11 cellular contexts compared by ENCODE assay signal in genomic region chr22:36546932-36547331, GRCh38. TPM values are rescaled to one million over a fixed set of nuclear protein-coding genes. Genes with fewer than 3 reads are reported as not detected.
DNase-seq lines count a peak whose midpoint lies in the region; ATAC-seq, FAIRE-seq and TF ChIP-seq lines count a peak whose summit lies in the region.
"Had no signal": no experiment of that assay in that cellular context is flagged by ENCODE, and none has a peak within 500 bp of the region (broad histone marks: within the 10 kb centered on the region; RNA-seq: fewer than 3 reads in every experiment).

No MANE protein-coding gene starts in this region.

- no peak overlapping the region for H3K4me3 ChIP-seq in fibroblast of the aortic adventitia (ENCODE audit: low read depth, low read length)

- DNase-seq in stimulated activated CD4-positive, alpha-beta T cell treated with anti-CD3 and anti-CD28 coated beads, Interleukin-1b, Interleukin-23, amount 100 ng/mL, for 48 hours = peak; percentile 9
- DNase-seq in stimulated activated CD4-positive, alpha-beta T cell treated with anti-CD3 and anti-CD28 coated beads, Interleukin-4, amount 100 ng/mL, for 24 hours = no peak
- peak; percentile 43 for DNase-seq in T1000 (lab: John Stamatoyannopoulos, UW)
- peak; percentile 59 for DNase-seq in fibroblast of the aortic adventitia (ENCODE audit: low read depth)
- DNase-seq in urothelium cell line (ENCODE audit: low spot score) = peak; percentile 88
- no peak for DNase-seq in NCI-H128 (lab: John Stamatoyannopoulos, UW; ENCODE audit: unreplicated experiment)
- no peak for DNase-seq in NCI-H2081 treated with DMSO at 0.1 percent for 48 hours (lab: John Stamatoyannopoulos, UW)
- DNase-seq: kidney had no signal

- peak; percentile 99 for FAIRE-seq in urothelium cell line (lab: Jason Lieb, UNC)
- FAIRE-seq: endometrium, kidney had no signal

- TF ChIP-seq CTCF in fibroblast of the aortic adventitia (IDR thresholded peaks at IDR 0.05; ENCODE audit: insufficient read depth, low read length) = no peak

- no peak for ATAC-seq in GM19324 (IDR thresholded peaks at IDR 0.05; ENCODE audit: low FRiP score, unreplicated experiment)
- ATAC-seq: activated naive CD8-positive, alpha-beta T cell treated with anti-CD3 and anti-CD28 coated beads, Interleukin-2, amount 50 U/mL, for 24 hours had no signal

RNA-seq across cellular contexts. Expression of gene EIF3D, which starts 18.0 kb away (rescaled TPM):
- 302 and 336 TPM in 2 replicates for total RNA-seq in fibroblast of the aortic adventitia (ENCODE audit: low replicate concordance)

RNA-seq across cellular contexts. Expression of gene FOXRED2, which starts 40.1 kb away (rescaled TPM):
- 27.8 and 28.1 TPM in 2 replicates for total RNA-seq in fibroblast of the aortic adventitia (ENCODE audit: low replicate concordance)

Comparison
In these comparisons a context has a peak if more than half of its experiments do, and no peak if none do; other contexts are left out.
1. DNase-seq: peak in stimulated activated CD4-positive, alpha-beta T cell treated with anti-CD3 and anti-CD28 coated beads, Interleukin-1b, Interleukin-23, amount 100 ng/mL, for 48 hours (single experiment), T1000 (single experiment), fibroblast of the aortic adventitia (single experiment) and urothelium cell line (single experiment); none in stimulated activated CD4-positive, alpha-beta T cell treated with anti-CD3 and anti-CD28 coated beads, Interleukin-4, amount 100 ng/mL, for 24 hours (single experiment), NCI-H128 (single experiment) and NCI-H2081 treated with DMSO at 0.1 percent for 48 hours (single experiment).